1 cellular context compared by ENCODE assay signal in the genomic region with DNA sequence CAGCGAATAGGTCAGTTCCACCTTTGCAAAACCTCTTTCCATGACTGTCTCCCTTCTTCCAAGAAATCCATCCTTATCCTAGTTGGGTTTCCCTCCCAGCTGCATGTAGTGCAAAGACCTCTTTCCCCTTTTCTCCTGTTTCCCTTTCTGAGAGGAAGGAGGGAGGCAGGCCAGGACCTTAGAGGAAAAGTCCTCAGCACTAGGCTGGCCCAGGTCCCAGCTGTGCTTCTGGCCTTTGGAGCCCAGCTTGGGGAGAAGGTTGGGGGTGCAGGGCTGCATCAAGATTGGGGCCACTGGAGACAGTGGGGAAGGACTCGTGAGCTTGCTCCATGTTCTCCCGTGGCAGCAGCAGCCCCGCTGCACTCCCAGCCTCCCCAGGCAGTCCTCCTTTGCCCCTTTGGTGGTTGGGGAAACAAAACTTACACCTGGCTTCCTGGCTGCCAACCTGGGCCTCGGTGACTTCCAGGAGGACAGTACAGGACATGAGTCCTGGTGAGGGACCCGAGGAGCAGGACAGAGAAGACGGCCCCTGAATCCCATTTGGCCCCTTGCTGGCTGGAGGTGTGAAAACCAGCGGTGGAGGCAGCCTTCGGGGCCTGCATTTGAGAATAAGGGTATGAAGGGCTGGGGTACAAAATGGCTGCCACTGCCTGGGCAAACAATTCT.
TF ChIP-seq lines count a peak whose summit lies in the region.

No MANE protein-coding gene starts in this region.

TF ChIP-seq in HepG2, 621 proteins besides CTCF, POLR2A, EP300 and RAD21 (continued from another document):
- TF ChIP-seq, protein P1, sequence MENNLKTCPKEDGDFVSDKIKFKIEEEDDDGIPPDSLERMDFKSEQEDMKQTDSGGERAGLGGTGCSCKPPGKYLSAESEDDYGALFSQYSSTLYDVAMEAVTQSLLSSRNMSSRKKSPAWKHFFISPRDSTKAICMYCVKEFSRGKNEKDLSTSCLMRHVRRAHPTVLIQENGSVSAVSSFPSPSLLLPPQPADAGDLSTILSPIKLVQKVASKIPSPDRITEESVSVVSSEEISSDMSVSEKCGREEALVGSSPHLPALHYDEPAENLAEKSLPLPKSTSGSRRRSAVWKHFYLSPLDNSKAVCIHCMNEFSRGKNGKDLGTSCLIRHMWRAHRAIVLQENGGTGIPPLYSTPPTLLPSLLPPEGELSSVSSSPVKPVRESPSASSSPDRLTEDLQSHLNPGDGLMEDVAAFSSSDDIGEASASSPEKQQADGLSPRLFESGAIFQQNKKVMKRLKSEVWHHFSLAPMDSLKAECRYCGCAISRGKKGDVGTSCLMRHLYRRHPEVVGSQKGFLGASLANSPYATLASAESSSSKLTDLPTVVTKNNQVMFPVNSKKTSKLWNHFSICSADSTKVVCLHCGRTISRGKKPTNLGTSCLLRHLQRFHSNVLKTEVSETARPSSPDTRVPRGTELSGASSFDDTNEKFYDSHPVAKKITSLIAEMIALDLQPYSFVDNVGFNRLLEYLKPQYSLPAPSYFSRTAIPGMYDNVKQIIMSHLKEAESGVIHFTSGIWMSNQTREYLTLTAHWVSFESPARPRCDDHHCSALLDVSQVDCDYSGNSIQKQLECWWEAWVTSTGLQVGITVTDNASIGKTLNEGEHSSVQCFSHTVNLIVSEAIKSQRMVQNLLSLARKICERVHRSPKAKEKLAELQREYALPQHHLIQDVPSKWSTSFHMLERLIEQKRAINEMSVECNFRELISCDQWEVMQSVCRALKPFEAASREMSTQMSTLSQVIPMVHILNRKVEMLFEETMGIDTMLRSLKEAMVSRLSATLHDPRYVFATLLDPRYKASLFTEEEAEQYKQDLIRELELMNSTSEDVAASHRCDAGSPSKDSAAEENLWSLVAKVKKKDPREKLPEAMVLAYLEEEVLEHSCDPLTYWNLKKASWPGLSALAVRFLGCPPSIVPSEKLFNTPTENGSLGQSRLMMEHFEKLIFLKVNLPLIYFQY (CRISPR knock-in tag; IDR thresholded peaks at IDR 0.05; ENCODE audit: borderline replicate concordance) = no peak
- TF ChIP-seq SP140L (CRISPR knock-in tag; IDR thresholded peaks at IDR 0.05; ENCODE audit: borderline replicate concordance) (no peak), ZNF577 (CRISPR knock-in tag; IDR thresholded peaks at IDR 0.05; ENCODE audit: borderline replicate concordance, low read depth) (no peak)
